In genomic region chr17:58679263-58680037, GRCh38 we compare ENCODE assay signal across 1 cellular context.
TF ChIP-seq lines count a peak whose summit lies in the region.

No MANE protein-coding gene starts in this region.

TF ChIP-seq in K562, 482 proteins besides CTCF, POLR2A, EP300 and RAD21 (continued from another document and continues in another):
- TF ChIP-seq RERE (CRISPR knock-in tag; IDR thresholded peaks at IDR 0.05; ENCODE audit: borderline replicate concordance) (no peak), TAF7 (tag; IDR thresholded peaks at IDR 0.05) (no peak), SP1 (CRISPR knock-in tag; IDR thresholded peaks at IDR 0.05) (no peak), TAF15 (IDR thresholded peaks at IDR 0.05; ENCODE audit: low read depth, low read length) (0 out of 2 replicates have a peak, but pooled peaks have one; percentile 64), KLF6 (CRISPR knock-in tag; IDR thresholded peaks at IDR 0.05; ENCODE audit: borderline replicate concordance) (peak; percentile 94), MLX (CRISPR knock-in tag; conservative IDR thresholded peaks at IDR 0.05) (peak; percentile 65 to 100), SRSF3 (IDR thresholded peaks at IDR 0.05; ENCODE audit: insufficient read depth, low read length) (no peak), RAD51 (IDR thresholded peaks at IDR 0.05; ENCODE audit: borderline replicate concordance, low read depth) (peak; percentile 35; the same call in 1 of the 2 replicates), MCM7 (IDR thresholded peaks at IDR 0.05) (no peak), BCL6 (CRISPR knock-in tag; IDR thresholded peaks at IDR 0.05) (peak; percentile 95), NELFE (IDR thresholded peaks at IDR 0.05; ENCODE audit: insufficient read depth, insufficient read length) (peak; percentile 92), SLC30A9 (CRISPR knock-in tag; IDR thresholded peaks at IDR 0.05) (peak; percentile 78; the same call in 1 of the 2 replicates), SMC3 (conservative IDR thresholded peaks at IDR 0.05; ENCODE audit: insufficient read depth, low read depth, low read length) (no peak), ZNF133 (CRISPR knock-in tag; IDR thresholded peaks at IDR 0.05) (peak; percentile 81; the same call in 1 of the 2 replicates), ZNF785 (CRISPR knock-in tag; IDR thresholded peaks at IDR 0.05) (no peak), CBFA2T3 (IDR thresholded peaks at IDR 0.05) (peak; percentile 67), ZFP30 (CRISPR knock-in tag; IDR thresholded peaks at IDR 0.05; ENCODE audit: borderline replicate concordance) (peak; percentile 99; the same call in 1 of the 2 replicates), SMARCC2 (IDR thresholded peaks at IDR 0.05; ENCODE audit: low read depth) (no peak), NFATC3 (IDR thresholded peaks at IDR 0.05) (peak; percentile 93), GATAD2A (IDR thresholded peaks at IDR 0.05) (peak; percentile 97), ZC3H11A (IDR thresholded peaks at IDR 0.05; ENCODE audit: low read depth, low read length) (peak; percentile 75; the same call in 1 of the 2 replicates), NFIX (CRISPR knock-in tag; IDR thresholded peaks at IDR 0.05; ENCODE audit: low read depth) (peak; percentile 48), CREB3 (tag; conservative IDR thresholded peaks at IDR 0.05; ENCODE audit: low read depth) (no peak), GTF2F1 (IDR thresholded peaks at IDR 0.05; ENCODE audit: low read depth, low read length) (peak; percentile 100), TFE3 (CRISPR knock-in tag; IDR thresholded peaks at IDR 0.05) (peak; percentile 89), RBM25 (IDR thresholded peaks at IDR 0.05; ENCODE audit: low read depth, low read length, severe bottlenecking) (no peak), WHSC1 (IDR thresholded peaks at IDR 0.05; ENCODE audit: low read length) (no peak), ILK (tag; IDR thresholded peaks at IDR 0.05; ENCODE audit: borderline replicate concordance, low read depth) (peak; percentile 61; the same call in 1 of the 2 replicates), ZNF583 (CRISPR knock-in tag; IDR thresholded peaks at IDR 0.05) (peak; percentile 87), ZNF395 (CRISPR knock-in tag; IDR thresholded peaks at IDR 0.05) (peak; percentile 89; the same call in 1 of the 2 replicates), CHAMP1 (IDR thresholded peaks at IDR 0.05) (peak; percentile 71; the same call in 1 of the 2 replicates), POLR3G (IDR thresholded peaks at IDR 0.05; ENCODE audit: extremely low read depth, insufficient read length, insufficient replicate concordance) (no peak), STAT5A (IDR thresholded peaks at IDR 0.05; ENCODE audit: borderline replicate concordance, low read length) (peak; percentile 94), THAP7 (CRISPR knock-in tag; IDR thresholded peaks at IDR 0.05) (peak; percentile 98), HMGXB4 (CRISPR knock-in tag; IDR thresholded peaks at IDR 0.05) (peak; percentile 89; the same call in 1 of the 2 replicates), CEBPZ (IDR thresholded peaks at IDR 0.05; ENCODE audit: borderline replicate concordance, low read depth, low read length) (peak; percentile 77), RHOXF2B (CRISPR knock-in tag; conservative IDR thresholded peaks at IDR 0.05) (peak; percentile 100), FOS (IDR thresholded peaks at IDR 0.05; ENCODE audit: extremely low read depth, insufficient read length) (no peak), ERF (CRISPR knock-in tag; IDR thresholded peaks at IDR 0.05) (peak; percentile 100)
